In the genomic region with DNA sequence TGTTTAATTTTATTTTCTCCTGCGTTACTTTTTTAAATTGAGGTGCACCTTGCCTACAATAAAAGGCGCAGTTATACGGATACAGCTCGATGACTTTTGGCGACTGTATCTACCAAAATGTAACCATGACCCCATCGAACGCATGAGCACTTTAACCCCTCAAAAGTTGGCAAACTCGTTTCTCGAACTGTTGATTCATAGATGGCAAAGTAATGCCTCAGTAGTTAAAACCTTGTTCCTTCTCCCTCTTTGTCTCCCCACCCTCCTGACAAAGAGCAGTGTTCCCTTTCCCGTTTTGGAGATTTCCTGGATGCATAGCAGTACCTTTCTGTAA, we compare ENCODE assay signal across 1 cellular context.
TF ChIP-seq lines count a peak whose summit lies in the region.

No MANE protein-coding gene starts in this region.

TF ChIP-seq in HepG2, 621 proteins besides CTCF, POLR2A, EP300 and RAD21:
- TF ChIP-seq ZNF605 (CRISPR knock-in tag; IDR thresholded peaks at IDR 0.05) (peak; percentile 59; the same call in 1 of the 2 replicates), LCORL (IDR thresholded peaks at IDR 0.05) (0 out of 2 replicates have a peak, but pooled peaks have one; percentile 2), LCORL (CRISPR knock-in tag; IDR thresholded peaks at IDR 0.05) (no peak), ZNF101 (CRISPR knock-in tag; IDR thresholded peaks at IDR 0.05; ENCODE audit: borderline replicate concordance, low read depth) (0 out of 2 replicates have a peak, but pooled peaks have one; percentile 16), ZNF775 (CRISPR knock-in tag; IDR thresholded peaks at IDR 0.05; ENCODE audit: borderline replicate concordance) (no peak; the same call in 1 of the 2 replicates), ZNF652 (CRISPR knock-in tag; IDR thresholded peaks at IDR 0.05; ENCODE audit: borderline replicate concordance, low read depth) (peak; percentile 52; the same call in 1 of the 2 replicates), SMYD3 (CRISPR knock-in tag; IDR thresholded peaks at IDR 0.05) (peak; percentile 29; the same call in 1 of the 2 replicates), SUZ12 (IDR thresholded peaks at IDR 0.05; ENCODE audit: low read depth, low read length) (no peak), NR1H2 (CRISPR knock-in tag; IDR thresholded peaks at IDR 0.05; ENCODE audit: borderline replicate concordance, low read depth) (0 out of 2 replicates have a peak, but pooled peaks have one; percentile 2), ARID2 (CRISPR knock-in tag; IDR thresholded peaks at IDR 0.05; ENCODE audit: borderline replicate concordance) (peak; percentile 20; the same call in 1 of the 2 replicates), KDM3A (CRISPR knock-in tag; IDR thresholded peaks at IDR 0.05; ENCODE audit: low read depth) (no peak)
- TF ChIP-seq, protein P1, sequence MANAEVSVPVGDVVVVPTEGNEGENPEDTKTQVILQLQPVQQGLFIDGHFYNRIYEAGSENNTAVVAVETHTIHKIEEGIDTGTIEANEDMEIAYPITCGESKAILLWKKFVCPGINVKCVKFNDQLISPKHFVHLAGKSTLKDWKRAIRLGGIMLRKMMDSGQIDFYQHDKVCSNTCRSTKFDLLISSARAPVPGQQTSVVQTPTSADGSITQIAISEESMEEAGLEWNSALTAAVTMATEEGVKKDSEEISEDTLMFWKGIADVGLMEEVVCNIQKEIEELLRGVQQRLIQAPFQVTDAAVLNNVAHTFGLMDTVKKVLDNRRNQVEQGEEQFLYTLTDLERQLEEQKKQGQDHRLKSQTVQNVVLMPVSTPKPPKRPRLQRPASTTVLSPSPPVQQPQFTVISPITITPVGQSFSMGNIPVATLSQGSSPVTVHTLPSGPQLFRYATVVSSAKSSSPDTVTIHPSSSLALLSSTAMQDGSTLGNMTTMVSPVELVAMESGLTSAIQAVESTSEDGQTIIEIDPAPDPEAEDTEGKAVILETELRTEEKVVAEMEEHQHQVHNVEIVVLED (CRISPR knock-in tag; IDR thresholded peaks at IDR 0.05; ENCODE audit: borderline replicate concordance): peak; percentile 7; the same call in 1 of the 2 replicates
- TF ChIP-seq, protein P2, sequence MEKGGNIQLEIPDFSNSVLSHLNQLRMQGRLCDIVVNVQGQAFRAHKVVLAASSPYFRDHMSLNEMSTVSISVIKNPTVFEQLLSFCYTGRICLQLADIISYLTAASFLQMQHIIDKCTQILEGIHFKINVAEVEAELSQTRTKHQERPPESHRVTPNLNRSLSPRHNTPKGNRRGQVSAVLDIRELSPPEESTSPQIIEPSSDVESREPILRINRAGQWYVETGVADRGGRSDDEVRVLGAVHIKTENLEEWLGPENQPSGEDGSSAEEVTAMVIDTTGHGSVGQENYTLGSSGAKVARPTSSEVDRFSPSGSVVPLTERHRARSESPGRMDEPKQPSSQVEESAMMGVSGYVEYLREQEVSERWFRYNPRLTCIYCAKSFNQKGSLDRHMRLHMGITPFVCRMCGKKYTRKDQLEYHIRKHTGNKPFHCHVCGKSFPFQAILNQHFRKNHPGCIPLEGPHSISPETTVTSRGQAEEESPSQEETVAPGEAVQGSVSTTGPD (CRISPR knock-in tag; IDR thresholded peaks at IDR 0.05): peak; percentile 60; the same call in 1 of the 2 replicates
- TF ChIP-seq, protein P3, sequence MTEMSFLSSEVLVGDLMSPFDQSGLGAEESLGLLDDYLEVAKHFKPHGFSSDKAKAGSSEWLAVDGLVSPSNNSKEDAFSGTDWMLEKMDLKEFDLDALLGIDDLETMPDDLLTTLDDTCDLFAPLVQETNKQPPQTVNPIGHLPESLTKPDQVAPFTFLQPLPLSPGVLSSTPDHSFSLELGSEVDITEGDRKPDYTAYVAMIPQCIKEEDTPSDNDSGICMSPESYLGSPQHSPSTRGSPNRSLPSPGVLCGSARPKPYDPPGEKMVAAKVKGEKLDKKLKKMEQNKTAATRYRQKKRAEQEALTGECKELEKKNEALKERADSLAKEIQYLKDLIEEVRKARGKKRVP (CRISPR knock-in tag; IDR thresholded peaks at IDR 0.05): no peak
